16 cellular contexts compared by ENCODE assay signal in the genomic region with DNA sequence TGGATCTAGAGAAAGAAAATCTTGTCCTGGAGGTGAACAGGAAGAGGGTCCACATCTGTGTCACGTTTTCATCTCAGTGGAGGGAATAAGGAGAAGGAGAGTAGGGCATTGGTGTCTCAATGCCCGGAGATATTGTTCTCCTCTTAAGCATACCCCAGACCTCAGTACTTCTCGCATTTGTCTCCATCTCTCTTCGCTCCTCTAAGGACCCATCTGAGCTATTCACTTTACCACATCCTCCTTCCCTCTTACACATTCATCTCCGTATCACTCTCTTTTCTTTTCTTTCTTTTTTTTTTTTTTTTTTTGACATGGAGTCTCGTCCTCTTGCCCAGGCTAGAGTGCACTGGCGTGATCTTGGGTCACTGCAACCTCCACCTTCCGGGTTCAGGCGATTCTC. TPM values are rescaled to one million over a fixed set of nuclear protein-coding genes. Genes with fewer than 3 reads are reported as not detected.
DNase-seq lines count a peak whose midpoint lies in the region; ATAC-seq, FAIRE-seq and TF ChIP-seq lines count a peak whose summit lies in the region.
"Not testable (repeated sequence)": the region's sequence is repeated elsewhere in the genome, so short reads cannot be mapped to it uniquely, and the experiment has no call there.
"Had no signal": no experiment of that assay in that cellular context is flagged by ENCODE, and none has a peak within 500 bp of the region (broad histone marks: within the 10 kb centered on the region; RNA-seq: fewer than 3 reads in every experiment).

No MANE protein-coding gene starts in this region.

- H3K27me3 ChIP-seq in DND-41 (ENCODE audit: insufficient read depth, low read length, poor library complexity); K562 (ENCODE audit: control insufficient read depth in 2 of 2, insufficient read depth in 2 of 2, low read length in 2 of 2); naive thymus-derived CD4-positive, alpha-beta T cell (ENCODE audit: control insufficient read depth in 2 of 2, insufficient read depth in 2 of 2, low read length in 2 of 2): not testable (repeated sequence)

- not testable (repeated sequence) for TF ChIP-seq EP300 in K562 (IDR thresholded peaks at IDR 0.05; ENCODE audit: low read length)

- DNase-seq in DND-41; activated CD4-positive, alpha-beta T cell treated with anti-CD3 and anti-CD28 coated beads for 36 hours; K562 (ENCODE audit: extremely low read depth in 1 of 4, low spot score in 3 of 4); effector memory CD8-positive, alpha-beta T cell; naive thymus-derived CD4-positive, alpha-beta T cell; urothelium cell line (ENCODE audit: low spot score): not testable (repeated sequence)

- in situ Hi-C loops in K562 (cut with MboI) = not testable (repeated sequence)

- not testable (repeated sequence) for H3K27ac ChIP-seq in DND-41 (ENCODE audit: low read length); K562 (ENCODE audit: extremely low read depth, low read depth, low read length); naive thymus-derived CD4-positive, alpha-beta T cell (ENCODE audit: low read depth, low read length)

- intact Hi-C loops in activated CD4-positive, alpha-beta T cell treated with anti-CD3 and anti-CD28 coated beads for 36 hours (cut with DNase I, micrococcal nuclease); K562 (cut with micrococcal nuclease); naive thymus-derived CD4-positive, alpha-beta T cell (cut with micrococcal nuclease): not testable (repeated sequence)

- H3K4me1 Mint-ChIP-seq in activated CD4-positive, alpha-beta T cell treated with anti-CD3 and anti-CD28 coated beads for 36 hours = peaks cover 10% of the 10 kb centered on the region
- not testable (repeated sequence) for H3K4me1 Mint-ChIP-seq in effector memory CD8-positive, alpha-beta T cell (ENCODE audit: low read depth in 2 of 2); naive thymus-derived CD4-positive, alpha-beta T cell

- H3K79me2 ChIP-seq in DND-41 (ENCODE audit: insufficient read depth, low read length); K562 (ENCODE audit: control insufficient read depth, insufficient read depth, low read length): not testable (repeated sequence)

- not testable (repeated sequence) for TF ChIP-seq CTCF in DND-41 (IDR thresholded peaks at IDR 0.05; ENCODE audit: borderline replicate concordance, extremely low read depth, low read length, poor library complexity, severe bottlenecking); K562 (IDR thresholded peaks at IDR 0.05 in 2 of 3, conservative IDR thresholded peaks at IDR 0.05 in 1 of 3; ENCODE audit: insufficient read depth in 2 of 3, low read depth in 1 of 3, low read length in 3 of 3)

- H3K9me3 ChIP-seq in DND-41 (ENCODE audit: insufficient read depth, low read length, severe bottlenecking); K562 (replicated peaks; ENCODE audit: control insufficient read depth, insufficient read depth, low read depth, low read length); naive thymus-derived CD4-positive, alpha-beta T cell (ENCODE audit: control insufficient read depth in 2 of 3, low read length in 3 of 3): not testable (repeated sequence)

- POLR2A ChIA-PET in activated CD4-positive, alpha-beta T cell treated with anti-CD3 and anti-CD28 coated beads for 36 hours (lab: Charles Lee); K562 (lab: Yijun Ruan, JAX); naive thymus-derived CD4-positive, alpha-beta T cell (lab: Charles Lee): not testable (repeated sequence)

- not testable (repeated sequence) for H3K9me1 ChIP-seq in K562 (ENCODE audit: control insufficient read depth, insufficient read depth, low read length)

- H3K4me2 ChIP-seq in DND-41 (ENCODE audit: insufficient read depth, low read length); K562 (ENCODE audit: insufficient read depth, low read length): not testable (repeated sequence)

- BruUV-seq in K562 (replicated peaks; lab: Mats Ljungman, UMichigan) = not testable (repeated sequence)

- H3K27me3 Mint-ChIP-seq in activated CD4-positive, alpha-beta T cell treated with anti-CD3 and anti-CD28 coated beads for 36 hours = not testable (repeated sequence)
- peaks cover 36 to 43% of the 10 kb centered on the region in 2 donors for H3K27me3 Mint-ChIP-seq in effector memory CD8-positive, alpha-beta T cell
- peaks cover 6 to 27% (median 14%) of the 10 kb centered on the region in 5 donors for H3K27me3 Mint-ChIP-seq in naive thymus-derived CD4-positive, alpha-beta T cell

- not testable (repeated sequence) for H3K9me3 Mint-ChIP-seq in activated CD4-positive, alpha-beta T cell treated with anti-CD3 and anti-CD28 coated beads for 36 hours (ENCODE audit: low read depth); effector memory CD8-positive, alpha-beta T cell; naive thymus-derived CD4-positive, alpha-beta T cell

- H2AFZ ChIP-seq in DND-41 (ENCODE audit: low read depth, low read length); K562 (ENCODE audit: low read depth, low read length): not testable (repeated sequence)

- TF ChIP-seq POLR2A in K562 (conservative IDR thresholded peaks at IDR 0.05) = not testable (repeated sequence)

- H3K4me3 Mint-ChIP-seq in activated CD4-positive, alpha-beta T cell treated with anti-CD3 and anti-CD28 coated beads for 36 hours; effector memory CD8-positive, alpha-beta T cell; naive thymus-derived CD4-positive, alpha-beta T cell: not testable (repeated sequence)

- not testable (repeated sequence) for H3K36me3 ChIP-seq in DND-41 (ENCODE audit: insufficient read depth, low read length); K562 (ENCODE audit: control insufficient read depth, insufficient read depth, low read length); naive thymus-derived CD4-positive, alpha-beta T cell (ENCODE audit: control insufficient read depth in 2 of 3, insufficient read depth in 3 of 3, low read length in 3 of 3)

- FAIRE-seq in K562 (lab: Jason Lieb, UNC) (peak; percentile 29), urothelium cell line (lab: Jason Lieb, UNC) (peak; percentile 17)

- no CpG with 5 or more reads among the region's 9 CpGs for WGBS in K562 (ENCODE audit: insufficient coverage, low coverage, missing lambda C conversion rate)

- not testable (repeated sequence) for H4K20me1 ChIP-seq in DND-41 (ENCODE audit: insufficient read depth, low read length); K562 (replicated peaks; ENCODE audit: control insufficient read depth, insufficient read depth, low read length)

- peak; percentile 69; the same call in 2 of the 3 replicates for ATAC-seq in DND-41 (ENCODE audit: insufficient read depth, low read depth)
- peak; percentile 70 for ATAC-seq in activated CD4-positive, alpha-beta T cell treated with anti-CD3 and anti-CD28 coated beads for 36 hours
- ATAC-seq in K562 = not testable (repeated sequence)
- ATAC-seq in effector memory CD8-positive, alpha-beta T cell (replicated peaks) = peak; percentile 61
- peak; percentile 41 for ATAC-seq in naive thymus-derived CD4-positive, alpha-beta T cell

- TF ChIP-seq RAD21 in K562 (CRISPR knock-in tag; conservative IDR thresholded peaks at IDR 0.05 in 1 of 2, IDR thresholded peaks at IDR 0.05 in 1 of 2) = not testable (repeated sequence)

- H3K4me3 ChIP-seq in DND-41 (ENCODE audit: low read depth in 1 of 2, low read length in 2 of 2); K562; naive thymus-derived CD4-positive, alpha-beta T cell (ENCODE audit: low read length): not testable (repeated sequence)

- CTCF ChIA-PET in activated CD4-positive, alpha-beta T cell treated with anti-CD3 and anti-CD28 coated beads for 36 hours (lab: Charles Lee); K562 (lab: Yijun Ruan, JAX; ENCODE audit: low intra/inter-chr PET ratio); naive thymus-derived CD4-positive, alpha-beta T cell (lab: Charles Lee): not testable (repeated sequence)

- not testable (repeated sequence) for H3K4me1 ChIP-seq in DND-41 (ENCODE audit: insufficient read depth, low read length); K562 (replicated peaks in 1 of 2; ENCODE audit: control insufficient read depth in 2 of 2, insufficient read depth in 2 of 2, low read length in 2 of 2); naive thymus-derived CD4-positive, alpha-beta T cell (ENCODE audit: control insufficient read depth in 2 of 2, insufficient read depth in 2 of 2, low read length in 2 of 2)

- H3K36me3 Mint-ChIP-seq in activated CD4-positive, alpha-beta T cell treated with anti-CD3 and anti-CD28 coated beads for 36 hours (ENCODE audit: low read depth); effector memory CD8-positive, alpha-beta T cell (ENCODE audit: insufficient read depth); naive thymus-derived CD4-positive, alpha-beta T cell: not testable (repeated sequence)

- H3K9ac ChIP-seq in DND-41 (ENCODE audit: low read depth, low read length); K562 (ENCODE audit: insufficient read depth in 1 of 2, low read depth in 2 of 2, low read length in 2 of 2): not testable (repeated sequence)

- not testable (repeated sequence) for H3K27ac Mint-ChIP-seq in activated CD4-positive, alpha-beta T cell treated with anti-CD3 and anti-CD28 coated beads for 36 hours; effector memory CD8-positive, alpha-beta T cell; naive thymus-derived CD4-positive, alpha-beta T cell

RNA-seq across cellular contexts. Expression of a gene that starts 8.6 kb away (rescaled TPM):
- total RNA-seq in activated CD4-positive, alpha-beta T cell treated with anti-CD3 and anti-CD28 coated beads for 36 hours = not detected
- total RNA-seq in K562 (2011; cell fraction: chromatin; rRNA removed; ENCODE audit: low replicate concordance) = not detected in 2 replicates
- total RNA-seq in K562 (2011; cell fraction: nucleolus; rRNA removed) = not detected in 2 replicates
- not detected in 2 replicates for total RNA-seq in K562 (2011; cell fraction: nucleoplasm; rRNA removed)
- total RNA-seq in K562 (2014; rRNA removed) = not detected in 2 replicates
- total RNA-seq in K562 (2014; rRNA removed; fragmentation: Illumina TruSeq; extraction: Trizol) = not detected in 2 replicates
- not detected in 2 replicates for total RNA-seq in K562 (2015; rRNA removed; fragmentation: Illumina TruSeq; extraction: Trizol)
- total RNA-seq in K562 (2021) = not detected in 2 replicates
- polyA plus RNA-seq in K562 (2011; rRNA removed) = not detected in 2 replicates
- polyA plus RNA-seq in K562 (2011; cell fraction: cytosol; rRNA removed) = not detected in 2 replicates
- not detected in 2 replicates for polyA plus RNA-seq in K562 (2011; cell fraction: nucleus; rRNA removed)
- polyA plus RNA-seq in K562 (2012) = not detected in 2 replicates
- polyA plus RNA-seq in K562 (2014; fragmentation: Illumina TruSeq; extraction: Trizol) = not detected in 2 replicates
- not detected for polyA plus RNA-seq in K562 (2014; fragmentation: Nextera tagmentation; extraction: Ambion mirVana)
- not detected in 2 replicates for polyA plus RNA-seq in K562 (2014; rRNA removed)
- not detected in 2 replicates for polyA minus RNA-seq in K562 (2011; rRNA and poly(A)+ RNA removed)
- not detected in 2 replicates for polyA minus RNA-seq in K562 (2011; cell fraction: cytosol; rRNA and poly(A)+ RNA removed)
- polyA minus RNA-seq in K562 (2011; cell fraction: nucleus; rRNA and poly(A)+ RNA removed) = not detected in 2 replicates
- 10 to 100 TPM in 1 of 5 experiments, 1 to 10 TPM in 1, not detected in 3; 2.5 to 22.4 TPM for total RNA-seq in naive thymus-derived CD4-positive, alpha-beta T cell
- polyA plus RNA-seq in naive thymus-derived CD4-positive, alpha-beta T cell = under 1 TPM in 1 of 2 donors, not detected in 1; 0.30 TPM
- total RNA-seq: A673; Caco-2; Calu3; CD4-positive, CD25-positive, alpha-beta regulatory T cell; CD8-positive, alpha-beta T cell; Daoy; G401; GM12878 had no signal
- polyA plus RNA-seq: AG04450, GM12878 had no signal

RNA-seq across cellular contexts. Expression of a gene that starts 43.1 kb away (rescaled TPM):
- 10 to 100 TPM; 89.3 to 90.0 TPM for total RNA-seq in activated CD4-positive, alpha-beta T cell treated with anti-CD3 and anti-CD28 coated beads for 36 hours
- total RNA-seq in K562 (2011; cell fraction: chromatin; rRNA removed; ENCODE audit: low replicate concordance) = 312 and 387 TPM in 2 replicates
- 235 and 245 TPM in 2 replicates for total RNA-seq in K562 (2011; cell fraction: nucleolus; rRNA removed)
- total RNA-seq in K562 (2011; cell fraction: nucleoplasm; rRNA removed) = 205 and 234 TPM in 2 replicates
- 63.5 and 83.7 TPM in 2 replicates for total RNA-seq in K562 (2014; rRNA removed)
- total RNA-seq in K562 (2014; rRNA removed; fragmentation: Illumina TruSeq; extraction: Trizol) = 62.6 and 65.6 TPM in 2 replicates
- total RNA-seq in K562 (2015; rRNA removed; fragmentation: Illumina TruSeq; extraction: Trizol) = 75.6 and 80.3 TPM in 2 replicates
- total RNA-seq in K562 (2021) = 82.7 and 83.6 TPM in 2 replicates
- polyA plus RNA-seq in K562 (2011; rRNA removed) = 119 and 168 TPM in 2 replicates
- 85.7 and 125 TPM in 2 replicates for polyA plus RNA-seq in K562 (2011; cell fraction: cytosol; rRNA removed)
- 549 and 894 TPM in 2 replicates for polyA plus RNA-seq in K562 (2011; cell fraction: nucleus; rRNA removed)
- polyA plus RNA-seq in K562 (2012) = 57.2 and 95.2 TPM in 2 replicates
- 97.6 and 105 TPM in 2 replicates for polyA plus RNA-seq in K562 (2014; fragmentation: Illumina TruSeq; extraction: Trizol)
- 100 to 1,000 TPM in 1 of 2 experiments, 10 to 100 TPM in 1; 90.0 to 150 TPM for polyA plus RNA-seq in K562 (2014; fragmentation: Nextera tagmentation; extraction: Ambion mirVana)
- 119 and 131 TPM in 2 replicates for polyA plus RNA-seq in K562 (2014; rRNA removed)
- polyA minus RNA-seq in K562 (2011; rRNA and poly(A)+ RNA removed) = 40.4 and 53.4 TPM in 2 replicates
- polyA minus RNA-seq in K562 (2011; cell fraction: cytosol; rRNA and poly(A)+ RNA removed) = 18.0 and 21.2 TPM in 2 replicates
- 67.7 and 105 TPM in 2 replicates for polyA minus RNA-seq in K562 (2011; cell fraction: nucleus; rRNA and poly(A)+ RNA removed)
- 100 to 1,000 TPM in 2 of 5 experiments, 10 to 100 TPM in 3; 75.4 to 129 (median 96.7) TPM for total RNA-seq in naive thymus-derived CD4-positive, alpha-beta T cell
- polyA plus RNA-seq in naive thymus-derived CD4-positive, alpha-beta T cell = 10 to 100 TPM; 41.7 to 47.6 TPM

RNA-seq across cellular contexts. Expression of a gene that starts 52.4 kb away (rescaled TPM):
- under 1 TPM; 0.21 to 0.30 TPM for total RNA-seq in activated CD4-positive, alpha-beta T cell treated with anti-CD3 and anti-CD28 coated beads for 36 hours
- 0.86 TPM in 1 of 2 replicates, not detected in the other for total RNA-seq in K562 (2011; cell fraction: chromatin; rRNA removed; ENCODE audit: low replicate concordance)
- not detected in 2 replicates for total RNA-seq in K562 (2011; cell fraction: nucleolus; rRNA removed)
- total RNA-seq in K562 (2011; cell fraction: nucleoplasm; rRNA removed) = 1.1 TPM in 1 of 2 replicates, not detected in the other
- total RNA-seq in K562 (2014; rRNA removed) = not detected in 2 replicates
- total RNA-seq in K562 (2014; rRNA removed; fragmentation: Illumina TruSeq; extraction: Trizol) = not detected in 2 replicates
- total RNA-seq in K562 (2015; rRNA removed; fragmentation: Illumina TruSeq; extraction: Trizol) = not detected in 2 replicates
- total RNA-seq in K562 (2021) = not detected in 2 replicates
- polyA plus RNA-seq in K562 (2011; rRNA removed) = 0.06 and 0.07 TPM in 2 replicates
- 0.10 TPM in 1 of 2 replicates, not detected in the other for polyA plus RNA-seq in K562 (2011; cell fraction: cytosol; rRNA removed)
- 0.18 and 0.20 TPM in 2 replicates for polyA plus RNA-seq in K562 (2011; cell fraction: nucleus; rRNA removed)
- not detected in 2 replicates for polyA plus RNA-seq in K562 (2012)
- polyA plus RNA-seq in K562 (2014; fragmentation: Illumina TruSeq; extraction: Trizol) = not detected in 2 replicates
- polyA plus RNA-seq in K562 (2014; fragmentation: Nextera tagmentation; extraction: Ambion mirVana) = not detected
- 0.09 TPM in 1 of 2 replicates, not detected in the other for polyA plus RNA-seq in K562 (2014; rRNA removed)
- polyA minus RNA-seq in K562 (2011; rRNA and poly(A)+ RNA removed) = not detected in 2 replicates
- polyA minus RNA-seq in K562 (2011; cell fraction: cytosol; rRNA and poly(A)+ RNA removed) = not detected in 2 replicates
- polyA minus RNA-seq in K562 (2011; cell fraction: nucleus; rRNA and poly(A)+ RNA removed) = 0.67 TPM in 1 of 2 replicates, not detected in the other
- total RNA-seq in naive thymus-derived CD4-positive, alpha-beta T cell = under 1 TPM in 2 of 5 experiments, not detected in 3; 0.36 to 0.81 TPM
- not detected for polyA plus RNA-seq in naive thymus-derived CD4-positive, alpha-beta T cell
- total RNA-seq: A673; Calu3; CD4-positive, CD25-positive, alpha-beta regulatory T cell; Daoy; G401; GM12878 had no signal
- polyA plus RNA-seq: CD14-positive monocyte; CD4-positive, CD25-positive, alpha-beta regulatory T cell had no signal

RNA-seq across cellular contexts. Expression of a gene that starts 55.5 kb away (rescaled TPM):
- not detected for total RNA-seq in activated CD4-positive, alpha-beta T cell treated with anti-CD3 and anti-CD28 coated beads for 36 hours
- total RNA-seq in K562 (2011; cell fraction: chromatin; rRNA removed; ENCODE audit: low replicate concordance) = not detected in 2 replicates
- total RNA-seq in K562 (2011; cell fraction: nucleolus; rRNA removed) = not detected in 2 replicates
- not detected in 2 replicates for total RNA-seq in K562 (2011; cell fraction: nucleoplasm; rRNA removed)
- not detected in 2 replicates for total RNA-seq in K562 (2014; rRNA removed)
- not detected in 2 replicates for total RNA-seq in K562 (2014; rRNA removed; fragmentation: Illumina TruSeq; extraction: Trizol)
- total RNA-seq in K562 (2015; rRNA removed; fragmentation: Illumina TruSeq; extraction: Trizol) = not detected in 2 replicates
- total RNA-seq in K562 (2021) = not detected in 2 replicates
- not detected in 2 replicates for polyA plus RNA-seq in K562 (2011; rRNA removed)
- polyA plus RNA-seq in K562 (2011; cell fraction: cytosol; rRNA removed) = not detected in 2 replicates
- polyA plus RNA-seq in K562 (2011; cell fraction: nucleus; rRNA removed) = not detected in 2 replicates
- not detected in 2 replicates for polyA plus RNA-seq in K562 (2012)
- polyA plus RNA-seq in K562 (2014; fragmentation: Illumina TruSeq; extraction: Trizol) = not detected in 2 replicates
- not detected for polyA plus RNA-seq in K562 (2014; fragmentation: Nextera tagmentation; extraction: Ambion mirVana)
- polyA plus RNA-seq in K562 (2014; rRNA removed) = not detected in 2 replicates
- polyA minus RNA-seq in K562 (2011; rRNA and poly(A)+ RNA removed) = not detected in 2 replicates
- not detected in 2 replicates for polyA minus RNA-seq in K562 (2011; cell fraction: cytosol; rRNA and poly(A)+ RNA removed)
- not detected in 2 replicates for polyA minus RNA-seq in K562 (2011; cell fraction: nucleus; rRNA and poly(A)+ RNA removed)
- 1 to 10 TPM in 1 of 5 experiments, not detected in 4; 1.1 TPM for total RNA-seq in naive thymus-derived CD4-positive, alpha-beta T cell
- not detected for polyA plus RNA-seq in naive thymus-derived CD4-positive, alpha-beta T cell
- total RNA-seq: A673; Caco-2; Calu3; CD4-positive, CD25-positive, alpha-beta regulatory T cell; CD8-positive, alpha-beta T cell; Daoy; G401; GM12878 had no signal
- polyA plus RNA-seq: AG04450; CD4-positive, CD25-positive, alpha-beta regulatory T cell; GM12878 had no signal
